8 cellular contexts compared by ENCODE assay signal in genomic region chr3:150411971-150412370, GRCh38.
DNase-seq lines count a peak whose midpoint lies in the region; ATAC-seq lines count a peak whose summit lies in the region.

No MANE protein-coding gene starts in this region.

- H3K36me3 ChIP-seq in HAP-1 (replicated peaks): peaks cover 5% of the 10 kb centered on the region

- in situ Hi-C loops in HAP-1 (cut with MboI; ENCODE audit: low sequenced_read_pairs): no loop called here

- no peak for DNase-seq in HAP-1 (ENCODE audit: low spot score in 2 of 2)
- DNase-seq in SKM-1 (lab: John Stamatoyannopoulos, UW; ENCODE audit: unreplicated experiment): peak; percentile 4
- DNase-seq in fibroblast of peridontal ligament (ENCODE audit: extremely low read depth): peak; percentile 60
- no peak for DNase-seq in COR-L47 (lab: John Stamatoyannopoulos, UW)
- DNase-seq in stimulated activated CD4-positive, alpha-beta T cell treated with anti-CD3 and anti-CD28 coated beads, Interleukin-4, amount 100 ng/mL, for 1 hour: no peak
- DNase-seq in AG08396 (ENCODE audit: low spot score): no peak

- H3K27me3 ChIP-seq in HAP-1 (ENCODE audit: low read depth): no peaks in the 10 kb centered on the region

- H3K4me3 ChIP-seq in HAP-1: peak overlapping the region; percentile 78
- peak overlapping the region; percentile 73 to 95 (median 91) for H3K4me3 ChIP-seq in skin epidermis

- H3K4me1 ChIP-seq in HAP-1: peaks cover 14% of the 10 kb centered on the region

- peak overlapping the region in 4 of 21 experiments; percentile 6 to 100 (median 98) for H3K27ac ChIP-seq in skin epidermis

- ATAC-seq in GM19395 (IDR thresholded peaks at IDR 0.05; ENCODE audit: unreplicated experiment): no peak

- no peaks in the 10 kb centered on the region for H3K9me3 ChIP-seq in HAP-1

Comparison
In these comparisons a context has a peak if more than half of its experiments do, and no peak if none do; other contexts are left out.
1. DNase-seq: peak in SKM-1 (single experiment) and fibroblast of peridontal ligament (single experiment); none in HAP-1 (0 of 2), COR-L47 (single experiment), stimulated activated CD4-positive, alpha-beta T cell treated with anti-CD3 and anti-CD28 coated beads, Interleukin-4, amount 100 ng/mL, for 1 hour (single experiment) and AG08396 (single experiment).